Comparison of ENCODE assay signal across 19 cellular contexts in genomic region chr4:83498187-83498586, GRCh38. TPM values are rescaled to one million over a fixed set of nuclear protein-coding genes. Genes with fewer than 3 reads are reported as not detected.
DNase-seq lines count a peak whose midpoint lies in the region; ATAC-seq and TF ChIP-seq lines count a peak whose summit lies in the region.
"Had no signal": no experiment of that assay in that cellular context is flagged by ENCODE, and none has a peak within 500 bp of the region (broad histone marks: within the 10 kb centered on the region; RNA-seq: fewer than 3 reads in every experiment).

No MANE protein-coding gene starts in this region.

- no peak overlapping the region for H3K18ac ChIP-seq in neuronal stem cell (ENCODE audit: low read length)

- no peak for TF ChIP-seq EP300 in upper lobe of left lung (IDR thresholded peaks at IDR 0.05)

- no peaks in the 10 kb centered on the region for H3F3A ChIP-seq in Loucy (ENCODE audit: low read depth)

- H2BK120ac ChIP-seq in neuronal stem cell (ENCODE audit: low read depth, low read length): no peak overlapping the region

- H3K27ac Mint-ChIP-seq in activated CD8-positive, alpha-beta memory T cell treated with anti-CD3 and anti-CD28 coated beads, Interleukin-2, amount 10 ng/mL, durations not matched to agents 7 days and 5 days: peak overlapping the region; percentile 16
- H3K27ac Mint-ChIP-seq in activated T-helper 17 cell treated with anti-CD3 and anti-CD28 coated beads, Interleukin-2, amount 50 U/mL, for 72 hours: peak overlapping the region; percentile 45
- peak overlapping the region; percentile 38 for H3K27ac Mint-ChIP-seq in stimulated activated effector memory CD8-positive, alpha-beta T cell treated with anti-CD3 and anti-CD28 coated beads, Interleukin-12 subunit alpha, Interleukin-12 subunit beta, amount 100 ng/mL, for 72 hours
- H3K27ac Mint-ChIP-seq: B cell; CD8-positive, alpha-beta T cell had no signal

- no peak overlapping the region for H4K8ac ChIP-seq in neuronal stem cell (ENCODE audit: low read depth, low read length)

- H3K9me3 Mint-ChIP-seq in activated CD8-positive, alpha-beta memory T cell treated with anti-CD3 and anti-CD28 coated beads, Interleukin-2, amount 10 ng/mL, durations not matched to agents 7 days and 5 days (ENCODE audit: low read depth): no peaks in the 10 kb centered on the region
- H3K9me3 Mint-ChIP-seq in activated T-helper 17 cell treated with anti-CD3 and anti-CD28 coated beads, Interleukin-2, amount 50 U/mL, for 72 hours: no peaks in the 10 kb centered on the region
- H3K9me3 Mint-ChIP-seq in stimulated activated effector memory CD8-positive, alpha-beta T cell treated with anti-CD3 and anti-CD28 coated beads, Interleukin-12 subunit alpha, Interleukin-12 subunit beta, amount 100 ng/mL, for 72 hours: no peaks in the 10 kb centered on the region
- H3K9me3 Mint-ChIP-seq: CD8-positive, alpha-beta T cell had no signal

- no peak overlapping the region for H3K23ac ChIP-seq in neuronal stem cell (ENCODE audit: low read depth, low read length, poor library complexity)

- H3K9ac ChIP-seq in Loucy (ENCODE audit: low read depth, low read length, poor library complexity, severe bottlenecking) (no peak overlapping the region), neuronal stem cell (ENCODE audit: low read depth, low read length, poor library complexity) (no peak overlapping the region)
- H3K9ac ChIP-seq: BLaER1 had no signal

- H2BK12ac ChIP-seq in neuronal stem cell (ENCODE audit: low read length): no peak overlapping the region

- CTCF ChIA-PET in activated CD8-positive, alpha-beta memory T cell treated with anti-CD3 and anti-CD28 coated beads, Interleukin-2, amount 10 ng/mL, durations not matched to agents 7 days and 5 days (lab: Charles Lee): interaction anchor here (2.0 to 2.5 kb wide), 2 partner anchors 8 to 11 kb away, joined by 7 read pairs; no protein-coding TSS in a partner anchor

- no peaks in the 10 kb centered on the region for H3K36me3 ChIP-seq in Loucy (ENCODE audit: insufficient read depth, low read length)
- no peaks in the 10 kb centered on the region for H3K36me3 ChIP-seq in upper lobe of left lung
- no peaks in the 10 kb centered on the region for H3K36me3 ChIP-seq in neuronal stem cell (replicated peaks in 1 of 2; ENCODE audit: control insufficient read depth in 2 of 2, insufficient read depth in 2 of 2, low read length in 2 of 2)
- H3K36me3 ChIP-seq: BLaER1, HAP-1 had no signal

- H4K91ac ChIP-seq in neuronal stem cell (ENCODE audit: low read depth, low read length, poor library complexity): no peak overlapping the region

- H2AFZ ChIP-seq in Loucy (ENCODE audit: low read length): peak overlapping the region; percentile 37
- H2AFZ ChIP-seq in neuronal stem cell (ENCODE audit: low read length): no peak overlapping the region

- no peaks in the 10 kb centered on the region for H3K27me3 Mint-ChIP-seq in activated CD8-positive, alpha-beta memory T cell treated with anti-CD3 and anti-CD28 coated beads, Interleukin-2, amount 10 ng/mL, durations not matched to agents 7 days and 5 days
- H3K27me3 Mint-ChIP-seq in activated T-helper 17 cell treated with anti-CD3 and anti-CD28 coated beads, Interleukin-2, amount 50 U/mL, for 72 hours: no peaks in the 10 kb centered on the region
- H3K27me3 Mint-ChIP-seq: B cell had no signal

- no peak for ATAC-seq in activated CD8-positive, alpha-beta memory T cell treated with anti-CD3 and anti-CD28 coated beads, Interleukin-2, amount 10 ng/mL, durations not matched to agents 7 days and 5 days
- no peak for ATAC-seq in activated T-helper 17 cell treated with anti-CD3 and anti-CD28 coated beads, Interleukin-2, amount 50 U/mL, for 72 hours (replicated peaks)
- ATAC-seq in stimulated activated effector memory CD8-positive, alpha-beta T cell treated with anti-CD3 and anti-CD28 coated beads, Interleukin-12 subunit alpha, Interleukin-12 subunit beta, amount 100 ng/mL, for 72 hours: no peak
- ATAC-seq in upper lobe of left lung (ENCODE audit: low FRiP score in 2 of 2): no peak
- ATAC-seq: CD8-positive, alpha-beta T cell had no signal

- H3K79me2 ChIP-seq in Loucy (ENCODE audit: insufficient read depth, low read length): no peaks in the 10 kb centered on the region

- H2AK5ac ChIP-seq in neuronal stem cell (ENCODE audit: low read depth, low read length): no peak overlapping the region

- no peak overlapping the region for H2BK15ac ChIP-seq in neuronal stem cell (ENCODE audit: low read length)

- 88 to 95% methylated on average over 1 of the region's 1 CpG for WGBS in upper lobe of left lung, 2 donors
- no CpG with 5 or more reads among the region's 1 CpG for WGBS in neuronal stem cell (ENCODE audit: extremely low coverage in 2 of 2, insufficient read length in 2 of 2, insufficient replicate concordance in 1 of 2), 2 donors

- H3K27me3 ChIP-seq in Loucy (ENCODE audit: insufficient read depth, low read length, poor library complexity, severe bottlenecking) (no peaks in the 10 kb centered on the region), upper lobe of left lung (no peaks in the 10 kb centered on the region), neuronal stem cell (ENCODE audit: control insufficient read depth in 3 of 3, insufficient read depth in 3 of 3, low read depth in 1 of 3, low read length in 3 of 3) (peaks cover 0 to 8% (median 0%) of the 10 kb centered on the region in 3 experiments)
- H3K27me3 ChIP-seq: BLaER1 had no signal

- no peaks in the 10 kb centered on the region for H4K20me1 ChIP-seq in Loucy (ENCODE audit: insufficient read depth, low read length, poor library complexity, severe bottlenecking)
- H4K20me1 ChIP-seq: BLaER1 had no signal

- H3K79me1 ChIP-seq in neuronal stem cell (ENCODE audit: low read depth, low read length): no peaks in the 10 kb centered on the region

- H3K4me1 ChIP-seq in Loucy (ENCODE audit: insufficient read depth, low read length, poor library complexity, severe bottlenecking): no peaks in the 10 kb centered on the region
- H3K4me1 ChIP-seq in upper lobe of left lung: no peaks in the 10 kb centered on the region
- no peaks in the 10 kb centered on the region for H3K4me1 ChIP-seq in neuronal stem cell (ENCODE audit: control insufficient read depth in 2 of 2, insufficient read depth in 1 of 2, low read depth in 1 of 2, low read length in 2 of 2)
- H3K4me1 ChIP-seq: BLaER1, Caco-2, HAP-1 had no signal

- H2BK5ac ChIP-seq in neuronal stem cell (ENCODE audit: low read length): no peak overlapping the region

- no peak overlapping the region for H3K4me3 ChIP-seq in Loucy (ENCODE audit: low read length, poor library complexity, severe bottlenecking)
- H3K4me3 ChIP-seq in upper lobe of left lung: no peak overlapping the region
- no peak overlapping the region for H3K4me3 ChIP-seq in neuronal stem cell (ENCODE audit: low read length in 2 of 2)
- H3K4me3 ChIP-seq: BLaER1, HAP-1 had no signal

- no peak overlapping the region for H3K27ac ChIP-seq in upper lobe of left lung
- no peak overlapping the region for H3K27ac ChIP-seq in neuronal stem cell (replicated peaks; ENCODE audit: low read length)
- H3K27ac ChIP-seq: 22Rv1, BLaER1, C4-2B had no signal

- no peak for DNase-seq in activated CD8-positive, alpha-beta memory T cell treated with anti-CD3 and anti-CD28 coated beads, Interleukin-2, amount 10 ng/mL, durations not matched to agents 7 days and 5 days
- DNase-seq in activated CD8-positive, alpha-beta memory T cell treated with anti-CD3 and anti-CD28 coated beads, Interleukin-2, amount 50 U/mL, for 48 hours: no peak
- DNase-seq in stimulated activated effector memory CD8-positive, alpha-beta T cell treated with anti-CD3 and anti-CD28 coated beads, Interleukin-12 subunit alpha, Interleukin-12 subunit beta, amount 100 ng/mL, for 72 hours (ENCODE audit: low spot score in 2 of 2): no peak
- DNase-seq in upper lobe of left lung: no peak
- DNase-seq in neuronal stem cell (ENCODE audit: low spot score): no peak
- DNase-seq in stimulated activated naive CD4-positive, alpha-beta T cell treated with Interleukin-2 at 50 U/mL for 16 hours (lab: John Stamatoyannopoulos, UW): no peak
- DNase-seq: Caco-2; CD4-positive, CD25-positive, alpha-beta regulatory T cell; CD8-positive, alpha-beta T cell; DMS153; DND-41; GOT3 had no signal

- H3K36me3 Mint-ChIP-seq in activated CD8-positive, alpha-beta memory T cell treated with anti-CD3 and anti-CD28 coated beads, Interleukin-2, amount 10 ng/mL, durations not matched to agents 7 days and 5 days: no peaks in the 10 kb centered on the region
- no peaks in the 10 kb centered on the region for H3K36me3 Mint-ChIP-seq in activated T-helper 17 cell treated with anti-CD3 and anti-CD28 coated beads, Interleukin-2, amount 50 U/mL, for 72 hours (ENCODE audit: low read depth)
- no peaks in the 10 kb centered on the region for H3K36me3 Mint-ChIP-seq in stimulated activated effector memory CD8-positive, alpha-beta T cell treated with anti-CD3 and anti-CD28 coated beads, Interleukin-12 subunit alpha, Interleukin-12 subunit beta, amount 100 ng/mL, for 72 hours
- H3K36me3 Mint-ChIP-seq: CD4-positive, CD25-positive, alpha-beta regulatory T cell; CD8-positive, alpha-beta T cell had no signal

- H3K4me2 ChIP-seq in Loucy (ENCODE audit: low read depth, low read length, poor library complexity, severe bottlenecking): no peak overlapping the region
- H3K4me2 ChIP-seq in neuronal stem cell (ENCODE audit: insufficient read depth, low read length, poor library complexity, severe bottlenecking): no peak overlapping the region
- H3K4me2 ChIP-seq: BLaER1 had no signal

- H3K9me3 ChIP-seq in Loucy (ENCODE audit: insufficient read depth, low read depth, low read length) (no peaks in the 10 kb centered on the region), upper lobe of left lung (no peaks in the 10 kb centered on the region), neuronal stem cell (replicated peaks in 1 of 2; ENCODE audit: control insufficient read depth in 2 of 2, insufficient read depth in 1 of 2, low read depth in 1 of 2, low read length in 2 of 2) (no peaks in the 10 kb centered on the region)
- H3K9me3 ChIP-seq: BLaER1, Caco-2, HAP-1 had no signal

- TF ChIP-seq POLR2A in upper lobe of left lung (IDR thresholded peaks at IDR 0.05): no peak

- no peak overlapping the region for H3K4me3 Mint-ChIP-seq in activated CD8-positive, alpha-beta memory T cell treated with anti-CD3 and anti-CD28 coated beads, Interleukin-2, amount 10 ng/mL, durations not matched to agents 7 days and 5 days
- H3K4me3 Mint-ChIP-seq in activated T-helper 17 cell treated with anti-CD3 and anti-CD28 coated beads, Interleukin-2, amount 50 U/mL, for 72 hours: no peak overlapping the region
- H3K4me3 Mint-ChIP-seq in stimulated activated effector memory CD8-positive, alpha-beta T cell treated with anti-CD3 and anti-CD28 coated beads, Interleukin-12 subunit alpha, Interleukin-12 subunit beta, amount 100 ng/mL, for 72 hours: no peak overlapping the region
- H3K4me3 Mint-ChIP-seq: B cell; CD4-positive, CD25-positive, alpha-beta regulatory T cell; CD8-positive, alpha-beta T cell had no signal

- no peaks in the 10 kb centered on the region for H3K9me2 ChIP-seq in Loucy (replicated peaks; ENCODE audit: low read depth, low read length)

- no peak for TF ChIP-seq CTCF in Loucy (conservative IDR thresholded peaks at IDR 0.05; ENCODE audit: low read length)
- TF ChIP-seq CTCF in upper lobe of left lung (IDR thresholded peaks at IDR 0.05): no peak

- no peaks in the 10 kb centered on the region for H3K4me1 Mint-ChIP-seq in activated CD8-positive, alpha-beta memory T cell treated with anti-CD3 and anti-CD28 coated beads, Interleukin-2, amount 10 ng/mL, durations not matched to agents 7 days and 5 days
- H3K4me1 Mint-ChIP-seq in activated T-helper 17 cell treated with anti-CD3 and anti-CD28 coated beads, Interleukin-2, amount 50 U/mL, for 72 hours: no peaks in the 10 kb centered on the region
- H3K4me1 Mint-ChIP-seq in stimulated activated effector memory CD8-positive, alpha-beta T cell treated with anti-CD3 and anti-CD28 coated beads, Interleukin-12 subunit alpha, Interleukin-12 subunit beta, amount 100 ng/mL, for 72 hours: no peaks in the 10 kb centered on the region
- H3K4me1 Mint-ChIP-seq: B cell; CD4-positive, CD25-positive, alpha-beta regulatory T cell had no signal

- H3K14ac ChIP-seq in neuronal stem cell (ENCODE audit: low read length): no peak overlapping the region

- H3K4ac ChIP-seq in neuronal stem cell (ENCODE audit: low read length): no peak overlapping the region

RNA-seq across cellular contexts. Expression of gene ABRAXAS1, which starts 13.3 kb away (rescaled TPM):
- total RNA-seq in activated CD8-positive, alpha-beta memory T cell treated with anti-CD3 and anti-CD28 coated beads, Interleukin-2, amount 10 ng/mL, durations not matched to agents 7 days and 5 days: 10 to 100 TPM; 11.3 to 11.5 TPM
- 10 to 100 TPM; 12.4 to 16.1 TPM for total RNA-seq in activated T-helper 17 cell treated with anti-CD3 and anti-CD28 coated beads, Interleukin-2, amount 50 U/mL, for 72 hours
- total RNA-seq in upper lobe of left lung: 10 to 100 TPM in 2 of 6 donors, 1 to 10 TPM in 4; 4.1 to 22.2 (median 9.1) TPM
- polyA plus RNA-seq in neuronal stem cell (2013, experiment 1 of 2): 33.6 TPM
- polyA plus RNA-seq in neuronal stem cell (2013, experiment 2 of 2): 34.9 TPM

RNA-seq across cellular contexts. Expression of gene GPAT3, which starts 37.7 kb away (rescaled TPM):
- 10 to 100 TPM; 25.9 to 34.0 TPM for total RNA-seq in activated CD8-positive, alpha-beta memory T cell treated with anti-CD3 and anti-CD28 coated beads, Interleukin-2, amount 10 ng/mL, durations not matched to agents 7 days and 5 days
- 1 to 10 TPM; 5.6 to 8.8 TPM for total RNA-seq in activated T-helper 17 cell treated with anti-CD3 and anti-CD28 coated beads, Interleukin-2, amount 50 U/mL, for 72 hours
- total RNA-seq in upper lobe of left lung: 1 to 10 TPM in 5 of 6 donors, not detected in 1; 3.2 to 9.9 (median 8.4) TPM
- 0.13 TPM for polyA plus RNA-seq in neuronal stem cell (2013, experiment 1 of 2)
- polyA plus RNA-seq in neuronal stem cell (2013, experiment 2 of 2): 0.06 TPM

RNA-seq across cellular contexts. Expression of gene MRPS18C, which starts 42.3 kb away (rescaled TPM):
- 10 to 100 TPM; 53.9 to 64.4 TPM for total RNA-seq in activated CD8-positive, alpha-beta memory T cell treated with anti-CD3 and anti-CD28 coated beads, Interleukin-2, amount 10 ng/mL, durations not matched to agents 7 days and 5 days
- 10 to 100 TPM; 53.1 to 70.8 TPM for total RNA-seq in activated T-helper 17 cell treated with anti-CD3 and anti-CD28 coated beads, Interleukin-2, amount 50 U/mL, for 72 hours
- 10 to 100 TPM in 4 of 6 donors, 1 to 10 TPM in 2; 3.4 to 38.4 (median 22.8) TPM for total RNA-seq in upper lobe of left lung
- 83.7 TPM for polyA plus RNA-seq in neuronal stem cell (2013, experiment 1 of 2)
- polyA plus RNA-seq in neuronal stem cell (2013, experiment 2 of 2): 94.4 TPM

RNA-seq across cellular contexts. Expression of gene HELQ, which starts 42.6 kb away (rescaled TPM):
- 10 to 100 TPM; 14.8 to 16.7 TPM for total RNA-seq in activated CD8-positive, alpha-beta memory T cell treated with anti-CD3 and anti-CD28 coated beads, Interleukin-2, amount 10 ng/mL, durations not matched to agents 7 days and 5 days
- 10 to 100 TPM; 11.4 to 15.1 TPM for total RNA-seq in activated T-helper 17 cell treated with anti-CD3 and anti-CD28 coated beads, Interleukin-2, amount 50 U/mL, for 72 hours
- 10 to 100 TPM in 5 of 6 donors, 1 to 10 TPM in 1; 8.9 to 26.2 (median 14.6) TPM for total RNA-seq in upper lobe of left lung
- 6.9 TPM for polyA plus RNA-seq in neuronal stem cell (2013, experiment 1 of 2)
- polyA plus RNA-seq in neuronal stem cell (2013, experiment 2 of 2): 6.8 TPM
